Comparison of ENCODE assay signal across 20 cellular contexts in the genomic region with DNA sequence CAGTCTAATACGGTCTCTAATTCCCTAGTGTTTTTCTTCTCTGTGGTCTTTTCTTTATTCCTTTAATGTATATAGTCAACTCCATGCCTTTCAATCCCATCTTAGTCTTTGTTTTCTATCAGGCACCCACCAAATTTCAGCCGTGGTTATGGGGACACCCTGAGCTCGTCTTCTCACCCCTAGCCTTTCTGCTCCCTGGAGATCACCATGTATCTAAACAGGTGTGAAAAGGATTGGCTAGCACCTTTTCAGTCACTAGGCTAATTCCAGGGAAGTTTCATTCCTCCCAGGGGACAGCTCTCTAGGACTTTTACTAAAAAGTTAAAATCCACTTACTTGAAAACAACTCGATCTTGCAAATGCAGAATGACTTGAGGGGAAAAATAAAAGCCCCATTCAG.
A peak's percentile ranks its signal among the peaks of the same experiment; 100 is the strongest.
DNase-seq lines count a peak whose midpoint lies in the region; ATAC-seq and TF ChIP-seq lines count a peak whose summit lies in the region.
"Had no signal": no experiment of that assay in that cellular context is flagged by ENCODE, and none has a peak within 500 bp of the region (broad histone marks: within the 10 kb centered on the region; RNA-seq: fewer than 3 reads in every experiment).

No MANE protein-coding gene starts in this region.

- H3K23ac ChIP-seq in H9 (ENCODE audit: insufficient read length, low read depth, low read length) = no peak overlapping the region
- H3K23ac ChIP-seq in neuronal stem cell (ENCODE audit: low read depth, low read length, poor library complexity) = no peak overlapping the region

- no peak for TF ChIP-seq RAD21 in neural cell (conservative IDR thresholded peaks at IDR 0.05)

- H4K5ac ChIP-seq in H9 (ENCODE audit: insufficient read length, low read depth, low read length) = no peak overlapping the region

- H3K4me1 ChIP-seq in H9 (ENCODE audit: insufficient read depth, low read length) = no peaks in the 10 kb centered on the region; the same call in 1 of the 2 replicates
- H3K4me1 ChIP-seq in neuronal stem cell (ENCODE audit: control insufficient read depth in 2 of 2, insufficient read depth in 1 of 2, low read depth in 1 of 2, low read length in 2 of 2) = peaks cover 4 to 7% of the 10 kb centered on the region in 2 donors
- H3K4me1 ChIP-seq: A549; BE2C; BLaER1 treated with 17β-estradiol and CSF1 and Interleukin-3, amounts not matched to agents 10 nM and 100 nM had no signal

- H3K36me3 Mint-ChIP-seq in H9 (ENCODE audit: insufficient read depth in 1 of 3, low read depth in 3 of 3) (peaks cover 0 to 5% (median 0%) of the 10 kb centered on the region in 3 experiments; a peak in 2 of 7 replicates), WTC11 (0 out of 2 replicates have a peak, but pooled peaks cover 3% of the 10 kb centered on the region)
- H3K36me3 Mint-ChIP-seq: CD14-positive monocyte; CD8-positive, alpha-beta memory T cell had no signal

- H3K79me2 ChIP-seq in H9 (ENCODE audit: insufficient read depth, low read length) (no peaks in the 10 kb centered on the region), neural cell (replicated peaks; ENCODE audit: insufficient read depth, low read length) (no peaks in the 10 kb centered on the region)

- no peaks in the 10 kb centered on the region for H3K27me3 ChIP-seq in H9 (ENCODE audit: insufficient read depth, low read length)
- H3K27me3 ChIP-seq in neural cell (ENCODE audit: insufficient read depth, low read depth, low read length) = no peaks in the 10 kb centered on the region
- H3K27me3 ChIP-seq in neuronal stem cell (ENCODE audit: control insufficient read depth in 3 of 3, insufficient read depth in 3 of 3, low read depth in 1 of 3, low read length in 3 of 3) = no peaks in the 10 kb centered on the region
- H3K27me3 ChIP-seq: BE2C; BLaER1 treated with 17β-estradiol and CSF1 and Interleukin-3, amounts not matched to agents 10 nM and 100 nM had no signal

- H3K36me3 ChIP-seq in neural cell (ENCODE audit: insufficient read depth, low read length) (no peaks in the 10 kb centered on the region), neuronal stem cell (replicated peaks in 1 of 2; ENCODE audit: control insufficient read depth in 2 of 2, insufficient read depth in 2 of 2, low read length in 2 of 2) (no peaks in the 10 kb centered on the region)
- H3K36me3 ChIP-seq: BE2C; BLaER1 treated with 17β-estradiol and CSF1 and Interleukin-3, amounts not matched to agents 10 nM and 100 nM had no signal

- peaks cover 4 to 8% of the 10 kb centered on the region in 2 experiments; a peak in 3 of 5 replicates for H3K9me3 Mint-ChIP-seq in H9
- H3K9me3 Mint-ChIP-seq in WTC11 = peaks cover 9% of the 10 kb centered on the region
- H3K9me3 Mint-ChIP-seq: CD4-positive, alpha-beta T cell; CD8-positive, alpha-beta memory T cell had no signal

- TF ChIP-seq CTCF in H9 (conservative IDR thresholded peaks at IDR 0.05) (no peak), WTC11 (IDR thresholded peaks at IDR 0.05) (no peak), neural cell (IDR thresholded peaks at IDR 0.05; ENCODE audit: poor library complexity, severe bottlenecking) (no peak)

- DNase-seq in H9 = no peak
- no peak for DNase-seq in WTC11 (ENCODE audit: low spot score)
- no peak for DNase-seq in neuronal stem cell (ENCODE audit: low spot score)
- DNase-seq in DMS53 (lab: John Stamatoyannopoulos, UW) = no peak
- DNase-seq in NCI-H446 (lab: John Stamatoyannopoulos, UW) = no peak
- DNase-seq: 8988T; ACHN; AML-193; BE2C; Calu3; CD4-positive, alpha-beta T cell; CD8-positive, alpha-beta memory T cell; DND-41; H7 had no signal

- H3K79me1 ChIP-seq in H9 (ENCODE audit: insufficient read depth, low read depth, low read length, poor library complexity, severe bottlenecking) = no peaks in the 10 kb centered on the region
- no peaks in the 10 kb centered on the region for H3K79me1 ChIP-seq in neuronal stem cell (ENCODE audit: low read depth, low read length)

- H3K4me3 ChIP-seq in neural cell (ENCODE audit: low read length) (peak overlapping the region; percentile 16), neuronal stem cell (ENCODE audit: low read length in 2 of 2) (no peak overlapping the region)
- H3K4me3 ChIP-seq: A549; BLaER1 treated with 17β-estradiol and CSF1 and Interleukin-3, amounts not matched to agents 10 nM and 100 nM had no signal

- H3K4me2 ChIP-seq in H9 (ENCODE audit: insufficient read depth, insufficient read length, low read length) = no peak overlapping the region
- no peak overlapping the region for H3K4me2 ChIP-seq in neural cell (ENCODE audit: low read length)
- H3K4me2 ChIP-seq in neuronal stem cell (ENCODE audit: insufficient read depth, low read length, poor library complexity, severe bottlenecking) = no peak overlapping the region
- H3K4me2 ChIP-seq: A549; BLaER1 treated with 17β-estradiol and CSF1 and Interleukin-3, amounts not matched to agents 10 nM and 100 nM had no signal

- no peak overlapping the region for H2AFZ ChIP-seq in H9 (ENCODE audit: low read length)
- no peak overlapping the region for H2AFZ ChIP-seq in neural cell (ENCODE audit: low read depth, low read length)
- peak overlapping the region; percentile 75 for H2AFZ ChIP-seq in neuronal stem cell (ENCODE audit: low read length)

- H3K27ac Mint-ChIP-seq in H9 (peak overlapping the region; percentile 81 to 95 (median 85); a peak in 6 of 7 replicates), WTC11 (peak overlapping the region; percentile 32; the same call in 1 of the 2 replicates)
- H3K27ac Mint-ChIP-seq: CD14-positive monocyte; CD4-positive, alpha-beta T cell; CD8-positive, alpha-beta memory T cell had no signal

- POLR2A ChIA-PET in WTC11 (lab: Charles Lee) = no interaction called here

- no peaks in the 10 kb centered on the region for H4K20me1 ChIP-seq in H9 (ENCODE audit: control insufficient read depth, insufficient read depth, insufficient read length)
- H4K20me1 ChIP-seq in neural cell (ENCODE audit: insufficient read depth) = no peaks in the 10 kb centered on the region
- H4K20me1 ChIP-seq: BLaER1 treated with 17β-estradiol and CSF1 and Interleukin-3, amounts not matched to agents 10 nM and 100 nM had no signal

- H2AK5ac ChIP-seq in H9 (ENCODE audit: insufficient read length, low read length) (no peak overlapping the region), neuronal stem cell (ENCODE audit: low read depth, low read length) (no peak overlapping the region)

- H3T11ph ChIP-seq in H9 (ENCODE audit: low read length) = no peak overlapping the region

- H2BK20ac ChIP-seq in H9 (ENCODE audit: low read depth, low read length, poor library complexity, severe bottlenecking) = no peak overlapping the region

- no peaks in the 10 kb centered on the region for H3K9me2 ChIP-seq in neural cell (ENCODE audit: insufficient read depth, low read length)

- H2BK5ac ChIP-seq in H9 (ENCODE audit: insufficient read length, low read length) = no peak overlapping the region
- no peak overlapping the region for H2BK5ac ChIP-seq in neuronal stem cell (ENCODE audit: low read length)

- no peak for ATAC-seq in WTC11
- ATAC-seq in HG03432 (IDR thresholded peaks at IDR 0.05; ENCODE audit: unreplicated experiment) = no peak
- ATAC-seq: A549, HCT116 had no signal

- H2BK12ac ChIP-seq in H9 (ENCODE audit: insufficient read length, low read depth, low read length) = no peak overlapping the region
- no peak overlapping the region for H2BK12ac ChIP-seq in neuronal stem cell (ENCODE audit: low read length)

- no CpG with 5 or more reads among the region's 4 CpGs for WGBS in H9 (ENCODE audit: extremely low coverage, insufficient read length, low lambda C conversion rate)
- no CpG with 5 or more reads among the region's 4 CpGs for WGBS in neuronal stem cell (ENCODE audit: extremely low coverage in 2 of 2, insufficient read length in 2 of 2, insufficient replicate concordance in 1 of 2), 2 donors

- H2BK15ac ChIP-seq in H9 (ENCODE audit: low read depth, low read length) (no peak overlapping the region), neuronal stem cell (ENCODE audit: low read length) (no peak overlapping the region)

- no peak overlapping the region for H3K4me3 Mint-ChIP-seq in H9
- H3K4me3 Mint-ChIP-seq in WTC11 = no peak overlapping the region
- H3K4me3 Mint-ChIP-seq: CD14-positive monocyte; CD4-positive, alpha-beta T cell; CD8-positive, alpha-beta memory T cell had no signal

- H3K18ac ChIP-seq in H9 (ENCODE audit: insufficient read length, low read depth, low read length) (no peak overlapping the region), neuronal stem cell (ENCODE audit: low read length) (no peak overlapping the region)

- H3K27ac ChIP-seq in H9 (ENCODE audit: insufficient read length, low read depth, low read length) (no peak overlapping the region), neural cell (ENCODE audit: low read length) (no peak overlapping the region), neuronal stem cell (replicated peaks; ENCODE audit: low read length) (peak overlapping the region; percentile 37)
- H3K27ac ChIP-seq: A549; BLaER1 treated with 17β-estradiol and CSF1 and Interleukin-3, amounts not matched to agents 10 nM and 100 nM had no signal

- H3K9ac ChIP-seq in H9 (ENCODE audit: extremely low read depth, insufficient read length, low read length) = no peak overlapping the region
- H3K9ac ChIP-seq in neural cell (ENCODE audit: low read length) = no peak overlapping the region
- H3K9ac ChIP-seq in neuronal stem cell (ENCODE audit: low read depth, low read length, poor library complexity) = no peak overlapping the region
- H3K9ac ChIP-seq: BLaER1 treated with 17β-estradiol and CSF1 and Interleukin-3, amounts not matched to agents 10 nM and 100 nM had no signal

- H3K4me1 Mint-ChIP-seq in H9 (peaks cover 16 to 20% of the 10 kb centered on the region in 2 experiments), WTC11 (peaks cover 17% of the 10 kb centered on the region)
- H3K4me1 Mint-ChIP-seq: CD14-positive monocyte; CD8-positive, alpha-beta memory T cell had no signal

- H3K9me3 ChIP-seq in H9 (ENCODE audit: control insufficient read depth, low read depth, low read length) = no peaks in the 10 kb centered on the region
- H3K9me3 ChIP-seq in neural cell (ENCODE audit: low read length) = peaks cover 1% of the 10 kb centered on the region
- H3K9me3 ChIP-seq in neuronal stem cell (replicated peaks in 1 of 2; ENCODE audit: control insufficient read depth in 2 of 2, insufficient read depth in 1 of 2, low read depth in 1 of 2, low read length in 2 of 2) = peaks cover 2 to 5% of the 10 kb centered on the region in 2 donors
- H3K9me3 ChIP-seq: A549; BE2C; BLaER1 treated with 17β-estradiol and CSF1 and Interleukin-3, amounts not matched to agents 10 nM and 100 nM had no signal

- H4K91ac ChIP-seq in H9 (ENCODE audit: insufficient read length, low read depth, low read length) = no peak overlapping the region
- H4K91ac ChIP-seq in neuronal stem cell (ENCODE audit: low read depth, low read length, poor library complexity) = no peak overlapping the region

- H4K8ac ChIP-seq in H9 (replicated peaks; ENCODE audit: insufficient read length, low read depth, low read length) (no peak overlapping the region), neuronal stem cell (ENCODE audit: low read depth, low read length) (no peak overlapping the region)

- H2BK120ac ChIP-seq in H9 (ENCODE audit: low read depth, low read length, poor library complexity, severe bottlenecking) (no peak overlapping the region), neuronal stem cell (ENCODE audit: low read depth, low read length) (no peak overlapping the region)

- no peaks in the 10 kb centered on the region for H3F3A ChIP-seq in neural cell (ENCODE audit: insufficient read depth, low read length, poor library complexity, severe bottlenecking)

- H3K27me3 Mint-ChIP-seq in H9 (ENCODE audit: low read depth) (no peaks in the 10 kb centered on the region), WTC11 (ENCODE audit: low read depth) (no peaks in the 10 kb centered on the region; the same call in 1 of the 2 replicates)
- H3K27me3 Mint-ChIP-seq: CD4-positive, alpha-beta T cell; CD8-positive, alpha-beta memory T cell had no signal

- H3K56ac ChIP-seq in H9 (ENCODE audit: insufficient read length, low read depth, low read length) = no peak overlapping the region

- no peaks in the 10 kb centered on the region for H3K23me2 ChIP-seq in H9 (ENCODE audit: insufficient read length, low read depth, low read length, poor library complexity, severe bottlenecking)

- H3K14ac ChIP-seq in H9 (ENCODE audit: insufficient read depth, low read length) (no peak overlapping the region), neuronal stem cell (ENCODE audit: low read length) (no peak overlapping the region)

- no peak for TF ChIP-seq EP300 in neural cell (conservative IDR thresholded peaks at IDR 0.05; ENCODE audit: poor library complexity, severe bottlenecking)

- H3K4ac ChIP-seq in H9 (ENCODE audit: low read depth, low read length) = no peak overlapping the region
- no peak overlapping the region for H3K4ac ChIP-seq in neuronal stem cell (ENCODE audit: low read length)

- CTCF ChIA-PET in WTC11 (lab: Charles Lee) = no interaction called here
